Comparison of ENCODE assay signal across 33 cellular contexts in genomic region chr1:37125295-37125694, GRCh38.
"Had no signal": no experiment of that assay in that cellular context is flagged by ENCODE, and none has a peak within 500 bp of the region (broad histone marks: within the 10 kb centered on the region; RNA-seq: fewer than 3 reads in every experiment).

No MANE protein-coding gene starts in this region.

- H3K9me3 ChIP-seq: ascending aorta, body of pancreas, breast epithelium had no signal

- H3K27ac ChIP-seq: adrenal gland, ascending aorta, body of pancreas, brain microvascular endothelial cell, breast epithelium, cardiac muscle cell had no signal

- ATAC-seq: activated naive CD4-positive, alpha-beta T cell treated with anti-CD3 and anti-CD28 coated beads, Interleukin-2, amount 50 U/mL, for 72 hours; activated naive CD8-positive, alpha-beta T cell treated with anti-CD3 and anti-CD28 coated beads, Interleukin-2, amount 50 U/mL, for 24 hours; activated T-cell treated with anti-CD3 and anti-CD28 coated beads, Interleukin-2, amount 50 U/mL, for 4 hours; activated T-cell treated with anti-CD3 and anti-CD28 coated beads, Interleukin-2, amount 50 U/mL, for 72 hours; activated T-helper 17 cell treated with anti-CD3 and anti-CD28 coated beads, Interleukin-2, amount 50 U/mL, for 72 hours; body of pancreas had no signal

- H3K36me3 ChIP-seq: adrenal gland, ascending aorta, brain microvascular endothelial cell, breast epithelium, cardiac muscle cell had no signal

- FAIRE-seq: astrocyte, bronchial epithelial cell had no signal

- DNase-seq: activated effector memory CD4-positive, alpha-beta T cell treated with anti-CD3 and anti-CD28 coated beads, Interleukin-2, amount 50 U/mL, for 16 hours; activated effector memory CD4-positive, alpha-beta T cell treated with Interleukin-2 at 50 U/mL for 16 hours; activated gamma-delta T cell; activated gamma-delta T cell treated with Interleukin-2 at 50 U/mL for 16 hours; activated naive CD4-positive, alpha-beta T cell; activated naive CD4-positive, alpha-beta T cell treated with anti-CD3 and anti-CD28 coated beads for 36 hours; activated naive CD4-positive, alpha-beta T cell treated with anti-CD3 and anti-CD28 coated beads, Interleukin-2, amount 10 ng/mL, durations not matched to agents 7 days and 5 days; activated naive CD4-positive, alpha-beta T cell treated with anti-CD3 and anti-CD28 coated beads, Interleukin-2, amount 50 U/mL, for 16 hours; activated naive CD4-positive, alpha-beta T cell treated with Interleukin-2 at 50 U/mL for 16 hours; activated naive CD8-positive, alpha-beta T cell treated with anti-CD3 and anti-CD28 coated beads for 36 hours; activated naive CD8-positive, alpha-beta T cell treated with anti-CD3 and anti-CD28 coated beads, Interleukin-2, amount 10 ng/mL, durations not matched to agents 7 days and 5 days; activated naive CD8-positive, alpha-beta T cell treated with anti-CD3 and anti-CD28 coated beads, Interleukin-2, amount 50 U/mL, for 24 hours; activated T-cell treated with anti-CD3 and anti-CD28 coated beads, Interleukin-2, amount 50 U/mL, for 24 hours; activated T-cell treated with anti-CD3 and anti-CD28 coated beads, Interleukin-2, amount 50 U/mL, for 4 hours; activated T-cell treated with anti-CD3 and anti-CD28 coated beads, Interleukin-2, amount 50 U/mL, for 48 hours; activated T-cell treated with anti-CD3 and anti-CD28 coated beads, Interleukin-2, amount 50 U/mL, for 72 hours; adrenal gland; amniotic stem cell; amygdala; anterior cingulate cortex; aorta; body of pancreas; brain microvascular endothelial cell; caudate nucleus; central memory CD4-positive, alpha-beta T cell; cerebellar nuclear complex had no signal

- H3K4me1 ChIP-seq: adrenal gland, ascending aorta, breast epithelium had no signal

- H3K27me3 ChIP-seq: adrenal gland, ascending aorta, body of pancreas, brain microvascular endothelial cell, breast epithelium had no signal

- H3K4me3 ChIP-seq: adrenal gland, ascending aorta, body of pancreas, breast epithelium, cardiac muscle cell had no signal
